ENCODE assay signal across 1 cellular context in the genomic region with DNA sequence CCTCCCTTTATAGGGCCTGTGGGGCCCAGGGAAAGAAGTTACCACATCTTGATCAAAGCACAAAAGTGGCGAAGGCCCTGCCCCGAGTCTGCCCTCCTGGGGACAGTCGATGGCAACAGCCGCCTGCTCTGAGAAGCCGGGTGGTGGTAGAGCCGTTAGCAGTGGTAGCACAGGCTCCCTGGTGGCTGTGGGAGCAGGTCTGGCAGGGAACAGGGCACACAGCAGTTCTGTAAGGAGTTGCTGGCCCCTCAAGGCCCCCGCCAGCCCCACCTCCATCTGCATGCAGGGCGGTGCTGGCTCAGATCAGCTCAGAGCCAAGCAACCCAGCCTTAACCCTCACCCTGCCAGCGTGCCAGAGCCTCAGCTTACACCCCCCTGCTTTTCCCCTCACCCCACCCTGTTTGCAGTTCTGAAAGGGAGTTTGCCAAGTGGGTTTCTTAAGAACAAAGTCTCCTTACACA.
A peak's percentile ranks its signal among the peaks of the same experiment; 100 is the strongest.
TF ChIP-seq lines count a peak whose summit lies in the region.

No MANE protein-coding gene starts in this region.

TF ChIP-seq in HepG2, 621 proteins besides CTCF, POLR2A, EP300 and RAD21 (continues in another document):
- TF ChIP-seq KDM5B (CRISPR knock-in tag; IDR thresholded peaks at IDR 0.05; ENCODE audit: borderline replicate concordance) = peak; percentile 53; the same call in 1 of the 2 replicates
- peak; percentile 70; the same call in 1 of the 2 replicates for TF ChIP-seq HNRNPL (IDR thresholded peaks at IDR 0.05; ENCODE audit: low read depth, low read length)
- 0 out of 2 replicates have a peak, but pooled peaks have one; percentile 46 for TF ChIP-seq NCOA1 (CRISPR knock-in tag; IDR thresholded peaks at IDR 0.05)
- 0 out of 2 replicates have a peak, but pooled peaks have one; percentile 27 for TF ChIP-seq NRL (CRISPR knock-in tag; IDR thresholded peaks at IDR 0.05; ENCODE audit: borderline replicate concordance)
- TF ChIP-seq, protein P1, sequence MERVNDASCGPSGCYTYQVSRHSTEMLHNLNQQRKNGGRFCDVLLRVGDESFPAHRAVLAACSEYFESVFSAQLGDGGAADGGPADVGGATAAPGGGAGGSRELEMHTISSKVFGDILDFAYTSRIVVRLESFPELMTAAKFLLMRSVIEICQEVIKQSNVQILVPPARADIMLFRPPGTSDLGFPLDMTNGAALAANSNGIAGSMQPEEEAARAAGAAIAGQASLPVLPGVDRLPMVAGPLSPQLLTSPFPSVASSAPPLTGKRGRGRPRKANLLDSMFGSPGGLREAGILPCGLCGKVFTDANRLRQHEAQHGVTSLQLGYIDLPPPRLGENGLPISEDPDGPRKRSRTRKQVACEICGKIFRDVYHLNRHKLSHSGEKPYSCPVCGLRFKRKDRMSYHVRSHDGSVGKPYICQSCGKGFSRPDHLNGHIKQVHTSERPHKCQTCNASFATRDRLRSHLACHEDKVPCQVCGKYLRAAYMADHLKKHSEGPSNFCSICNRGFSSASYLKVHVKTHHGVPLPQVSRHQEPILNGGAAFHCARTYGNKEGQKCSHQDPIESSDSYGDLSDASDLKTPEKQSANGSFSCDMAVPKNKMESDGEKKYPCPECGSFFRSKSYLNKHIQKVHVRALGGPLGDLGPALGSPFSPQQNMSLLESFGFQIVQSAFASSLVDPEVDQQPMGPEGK (CRISPR knock-in tag; IDR thresholded peaks at IDR 0.05) = peak; percentile 55
- TF ChIP-seq, protein P2, sequence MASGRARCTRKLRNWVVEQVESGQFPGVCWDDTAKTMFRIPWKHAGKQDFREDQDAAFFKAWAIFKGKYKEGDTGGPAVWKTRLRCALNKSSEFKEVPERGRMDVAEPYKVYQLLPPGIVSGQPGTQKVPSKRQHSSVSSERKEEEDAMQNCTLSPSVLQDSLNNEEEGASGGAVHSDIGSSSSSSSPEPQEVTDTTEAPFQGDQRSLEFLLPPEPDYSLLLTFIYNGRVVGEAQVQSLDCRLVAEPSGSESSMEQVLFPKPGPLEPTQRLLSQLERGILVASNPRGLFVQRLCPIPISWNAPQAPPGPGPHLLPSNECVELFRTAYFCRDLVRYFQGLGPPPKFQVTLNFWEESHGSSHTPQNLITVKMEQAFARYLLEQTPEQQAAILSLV (CRISPR knock-in tag; IDR thresholded peaks at IDR 0.05; ENCODE audit: borderline replicate concordance) = no peak
- TF ChIP-seq ZFY (CRISPR knock-in tag; IDR thresholded peaks at IDR 0.05) = 0 out of 2 replicates have a peak, but pooled peaks have one; percentile 26
- TF ChIP-seq, protein P3, sequence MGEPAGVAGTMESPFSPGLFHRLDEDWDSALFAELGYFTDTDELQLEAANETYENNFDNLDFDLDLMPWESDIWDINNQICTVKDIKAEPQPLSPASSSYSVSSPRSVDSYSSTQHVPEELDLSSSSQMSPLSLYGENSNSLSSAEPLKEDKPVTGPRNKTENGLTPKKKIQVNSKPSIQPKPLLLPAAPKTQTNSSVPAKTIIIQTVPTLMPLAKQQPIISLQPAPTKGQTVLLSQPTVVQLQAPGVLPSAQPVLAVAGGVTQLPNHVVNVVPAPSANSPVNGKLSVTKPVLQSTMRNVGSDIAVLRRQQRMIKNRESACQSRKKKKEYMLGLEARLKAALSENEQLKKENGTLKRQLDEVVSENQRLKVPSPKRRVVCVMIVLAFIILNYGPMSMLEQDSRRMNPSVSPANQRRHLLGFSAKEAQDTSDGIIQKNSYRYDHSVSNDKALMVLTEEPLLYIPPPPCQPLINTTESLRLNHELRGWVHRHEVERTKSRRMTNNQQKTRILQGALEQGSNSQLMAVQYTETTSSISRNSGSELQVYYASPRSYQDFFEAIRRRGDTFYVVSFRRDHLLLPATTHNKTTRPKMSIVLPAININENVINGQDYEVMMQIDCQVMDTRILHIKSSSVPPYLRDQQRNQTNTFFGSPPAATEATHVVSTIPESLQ (CRISPR knock-in tag; conservative IDR thresholded peaks at IDR 0.05) = no peak
- 0 out of 2 replicates have a peak, but pooled peaks have one; percentile 37 for TF ChIP-seq ZFX (CRISPR knock-in tag; IDR thresholded peaks at IDR 0.05; ENCODE audit: low read depth)
- TF ChIP-seq, protein P4, sequence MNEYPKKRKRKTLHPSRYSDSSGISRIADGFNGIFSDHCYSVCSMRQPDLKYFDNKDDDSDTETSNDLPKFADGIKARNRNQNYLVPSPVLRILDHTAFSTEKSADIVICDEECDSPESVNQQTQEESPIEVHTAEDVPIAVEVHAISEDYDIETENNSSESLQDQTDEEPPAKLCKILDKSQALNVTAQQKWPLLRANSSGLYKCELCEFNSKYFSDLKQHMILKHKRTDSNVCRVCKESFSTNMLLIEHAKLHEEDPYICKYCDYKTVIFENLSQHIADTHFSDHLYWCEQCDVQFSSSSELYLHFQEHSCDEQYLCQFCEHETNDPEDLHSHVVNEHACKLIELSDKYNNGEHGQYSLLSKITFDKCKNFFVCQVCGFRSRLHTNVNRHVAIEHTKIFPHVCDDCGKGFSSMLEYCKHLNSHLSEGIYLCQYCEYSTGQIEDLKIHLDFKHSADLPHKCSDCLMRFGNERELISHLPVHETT (CRISPR knock-in tag; conservative IDR thresholded peaks at IDR 0.05) = no peak
- TF ChIP-seq, protein P5, sequence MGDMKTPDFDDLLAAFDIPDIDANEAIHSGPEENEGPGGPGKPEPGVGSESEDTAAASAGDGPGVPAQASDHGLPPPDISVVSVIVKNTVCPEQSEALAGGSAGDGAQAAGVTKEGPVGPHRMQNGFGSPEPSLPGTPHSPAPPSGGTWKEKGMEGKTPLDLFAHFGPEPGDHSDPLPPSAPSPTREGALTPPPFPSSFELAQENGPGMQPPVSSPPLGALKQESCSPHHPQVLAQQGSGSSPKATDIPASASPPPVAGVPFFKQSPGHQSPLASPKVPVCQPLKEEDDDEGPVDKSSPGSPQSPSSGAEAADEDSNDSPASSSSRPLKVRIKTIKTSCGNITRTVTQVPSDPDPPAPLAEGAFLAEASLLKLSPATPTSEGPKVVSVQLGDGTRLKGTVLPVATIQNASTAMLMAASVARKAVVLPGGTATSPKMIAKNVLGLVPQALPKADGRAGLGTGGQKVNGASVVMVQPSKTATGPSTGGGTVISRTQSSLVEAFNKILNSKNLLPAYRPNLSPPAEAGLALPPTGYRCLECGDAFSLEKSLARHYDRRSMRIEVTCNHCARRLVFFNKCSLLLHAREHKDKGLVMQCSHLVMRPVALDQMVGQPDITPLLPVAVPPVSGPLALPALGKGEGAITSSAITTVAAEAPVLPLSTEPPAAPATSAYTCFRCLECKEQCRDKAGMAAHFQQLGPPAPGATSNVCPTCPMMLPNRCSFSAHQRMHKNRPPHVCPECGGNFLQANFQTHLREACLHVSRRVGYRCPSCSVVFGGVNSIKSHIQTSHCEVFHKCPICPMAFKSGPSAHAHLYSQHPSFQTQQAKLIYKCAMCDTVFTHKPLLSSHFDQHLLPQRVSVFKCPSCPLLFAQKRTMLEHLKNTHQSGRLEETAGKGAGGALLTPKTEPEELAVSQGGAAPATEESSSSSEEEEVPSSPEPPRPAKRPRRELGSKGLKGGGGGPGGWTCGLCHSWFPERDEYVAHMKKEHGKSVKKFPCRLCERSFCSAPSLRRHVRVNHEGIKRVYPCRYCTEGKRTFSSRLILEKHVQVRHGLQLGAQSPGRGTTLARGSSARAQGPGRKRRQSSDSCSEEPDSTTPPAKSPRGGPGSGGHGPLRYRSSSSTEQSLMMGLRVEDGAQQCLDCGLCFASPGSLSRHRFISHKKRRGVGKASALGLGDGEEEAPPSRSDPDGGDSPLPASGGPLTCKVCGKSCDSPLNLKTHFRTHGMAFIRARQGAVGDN (CRISPR knock-in tag; IDR thresholded peaks at IDR 0.05) = peak; percentile 77
- no peak for TF ChIP-seq ZNF326 (CRISPR knock-in tag; IDR thresholded peaks at IDR 0.05; ENCODE audit: borderline replicate concordance)
- TF ChIP-seq, protein P6, sequence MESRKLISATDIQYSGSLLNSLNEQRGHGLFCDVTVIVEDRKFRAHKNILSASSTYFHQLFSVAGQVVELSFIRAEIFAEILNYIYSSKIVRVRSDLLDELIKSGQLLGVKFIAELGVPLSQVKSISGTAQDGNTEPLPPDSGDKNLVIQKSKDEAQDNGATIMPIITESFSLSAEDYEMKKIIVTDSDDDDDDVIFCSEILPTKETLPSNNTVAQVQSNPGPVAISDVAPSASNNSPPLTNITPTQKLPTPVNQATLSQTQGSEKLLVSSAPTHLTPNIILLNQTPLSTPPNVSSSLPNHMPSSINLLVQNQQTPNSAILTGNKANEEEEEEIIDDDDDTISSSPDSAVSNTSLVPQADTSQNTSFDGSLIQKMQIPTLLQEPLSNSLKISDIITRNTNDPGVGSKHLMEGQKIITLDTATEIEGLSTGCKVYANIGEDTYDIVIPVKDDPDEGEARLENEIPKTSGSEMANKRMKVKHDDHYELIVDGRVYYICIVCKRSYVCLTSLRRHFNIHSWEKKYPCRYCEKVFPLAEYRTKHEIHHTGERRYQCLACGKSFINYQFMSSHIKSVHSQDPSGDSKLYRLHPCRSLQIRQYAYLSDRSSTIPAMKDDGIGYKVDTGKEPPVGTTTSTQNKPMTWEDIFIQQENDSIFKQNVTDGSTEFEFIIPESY (CRISPR knock-in tag; IDR thresholded peaks at IDR 0.05) = peak; percentile 40; the same call in 1 of the 2 replicates
- no peak for TF ChIP-seq CEBPG (CRISPR knock-in tag; IDR thresholded peaks at IDR 0.05)
- no peak for TF ChIP-seq NR2F2 (IDR thresholded peaks at IDR 0.05; ENCODE audit: borderline replicate concordance, low read depth)
- no peak for TF ChIP-seq FOXP1 (IDR thresholded peaks at IDR 0.05)
- TF ChIP-seq FOXP1 (CRISPR knock-in tag; IDR thresholded peaks at IDR 0.05) = no peak
- TF ChIP-seq, protein P7, sequence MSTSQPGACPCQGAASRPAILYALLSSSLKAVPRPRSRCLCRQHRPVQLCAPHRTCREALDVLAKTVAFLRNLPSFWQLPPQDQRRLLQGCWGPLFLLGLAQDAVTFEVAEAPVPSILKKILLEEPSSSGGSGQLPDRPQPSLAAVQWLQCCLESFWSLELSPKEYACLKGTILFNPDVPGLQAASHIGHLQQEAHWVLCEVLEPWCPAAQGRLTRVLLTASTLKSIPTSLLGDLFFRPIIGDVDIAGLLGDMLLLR (CRISPR knock-in tag; IDR thresholded peaks at IDR 0.05) = 0 out of 2 replicates have a peak, but pooled peaks have one; percentile 23
- TF ChIP-seq, protein P8, sequence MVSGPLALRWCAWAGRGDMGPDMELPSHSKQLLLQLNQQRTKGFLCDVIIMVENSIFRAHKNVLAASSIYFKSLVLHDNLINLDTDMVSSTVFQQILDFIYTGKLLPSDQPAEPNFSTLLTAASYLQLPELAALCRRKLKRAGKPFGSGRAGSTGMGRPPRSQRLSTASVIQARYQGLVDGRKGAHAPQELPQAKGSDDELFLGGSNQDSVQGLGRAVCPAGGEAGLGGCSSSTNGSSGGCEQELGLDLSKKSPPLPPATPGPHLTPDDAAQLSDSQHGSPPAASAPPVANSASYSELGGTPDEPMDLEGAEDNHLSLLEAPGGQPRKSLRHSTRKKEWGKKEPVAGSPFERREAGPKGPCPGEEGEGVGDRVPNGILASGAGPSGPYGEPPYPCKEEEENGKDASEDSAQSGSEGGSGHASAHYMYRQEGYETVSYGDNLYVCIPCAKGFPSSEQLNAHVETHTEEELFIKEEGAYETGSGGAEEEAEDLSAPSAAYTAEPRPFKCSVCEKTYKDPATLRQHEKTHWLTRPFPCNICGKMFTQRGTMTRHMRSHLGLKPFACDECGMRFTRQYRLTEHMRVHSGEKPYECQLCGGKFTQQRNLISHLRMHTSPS (CRISPR knock-in tag; IDR thresholded peaks at IDR 0.05; ENCODE audit: low read depth) = 0 out of 2 replicates have a peak, but pooled peaks have one; percentile 31
- TF ChIP-seq, protein P9, sequence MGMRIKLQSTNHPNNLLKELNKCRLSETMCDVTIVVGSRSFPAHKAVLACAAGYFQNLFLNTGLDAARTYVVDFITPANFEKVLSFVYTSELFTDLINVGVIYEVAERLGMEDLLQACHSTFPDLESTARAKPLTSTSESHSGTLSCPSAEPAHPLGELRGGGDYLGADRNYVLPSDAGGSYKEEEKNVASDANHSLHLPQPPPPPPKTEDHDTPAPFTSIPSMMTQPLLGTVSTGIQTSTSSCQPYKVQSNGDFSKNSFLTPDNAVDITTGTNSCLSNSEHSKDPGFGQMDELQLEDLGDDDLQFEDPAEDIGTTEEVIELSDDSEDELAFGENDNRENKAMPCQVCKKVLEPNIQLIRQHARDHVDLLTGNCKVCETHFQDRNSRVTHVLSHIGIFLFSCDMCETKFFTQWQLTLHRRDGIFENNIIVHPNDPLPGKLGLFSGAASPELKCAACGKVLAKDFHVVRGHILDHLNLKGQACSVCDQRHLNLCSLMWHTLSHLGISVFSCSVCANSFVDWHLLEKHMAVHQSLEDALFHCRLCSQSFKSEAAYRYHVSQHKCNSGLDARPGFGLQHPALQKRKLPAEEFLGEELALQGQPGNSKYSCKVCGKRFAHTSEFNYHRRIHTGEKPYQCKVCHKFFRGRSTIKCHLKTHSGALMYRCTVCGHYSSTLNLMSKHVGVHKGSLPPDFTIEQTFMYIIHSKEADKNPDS (CRISPR knock-in tag; IDR thresholded peaks at IDR 0.05) = 0 out of 2 replicates have a peak, but pooled peaks have one; percentile 35
- TF ChIP-seq ZNF652 (CRISPR knock-in tag; IDR thresholded peaks at IDR 0.05; ENCODE audit: borderline replicate concordance, low read depth) = peak; percentile 68; the same call in 1 of the 2 replicates
- TF ChIP-seq, protein P10, sequence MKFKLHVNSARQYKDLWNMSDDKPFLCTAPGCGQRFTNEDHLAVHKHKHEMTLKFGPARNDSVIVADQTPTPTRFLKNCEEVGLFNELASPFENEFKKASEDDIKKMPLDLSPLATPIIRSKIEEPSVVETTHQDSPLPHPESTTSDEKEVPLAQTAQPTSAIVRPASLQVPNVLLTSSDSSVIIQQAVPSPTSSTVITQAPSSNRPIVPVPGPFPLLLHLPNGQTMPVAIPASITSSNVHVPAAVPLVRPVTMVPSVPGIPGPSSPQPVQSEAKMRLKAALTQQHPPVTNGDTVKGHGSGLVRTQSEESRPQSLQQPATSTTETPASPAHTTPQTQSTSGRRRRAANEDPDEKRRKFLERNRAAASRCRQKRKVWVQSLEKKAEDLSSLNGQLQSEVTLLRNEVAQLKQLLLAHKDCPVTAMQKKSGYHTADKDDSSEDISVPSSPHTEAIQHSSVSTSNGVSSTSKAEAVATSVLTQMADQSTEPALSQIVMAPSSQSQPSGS (CRISPR knock-in tag; IDR thresholded peaks at IDR 0.05) = 0 out of 2 replicates have a peak, but pooled peaks have one; percentile 7
- TF ChIP-seq ZBTB7B (CRISPR knock-in tag; IDR thresholded peaks at IDR 0.05) = no peak
- TF ChIP-seq KAT7 (CRISPR knock-in tag; IDR thresholded peaks at IDR 0.05; ENCODE audit: borderline replicate concordance) = no peak
- TF ChIP-seq, protein P11, sequence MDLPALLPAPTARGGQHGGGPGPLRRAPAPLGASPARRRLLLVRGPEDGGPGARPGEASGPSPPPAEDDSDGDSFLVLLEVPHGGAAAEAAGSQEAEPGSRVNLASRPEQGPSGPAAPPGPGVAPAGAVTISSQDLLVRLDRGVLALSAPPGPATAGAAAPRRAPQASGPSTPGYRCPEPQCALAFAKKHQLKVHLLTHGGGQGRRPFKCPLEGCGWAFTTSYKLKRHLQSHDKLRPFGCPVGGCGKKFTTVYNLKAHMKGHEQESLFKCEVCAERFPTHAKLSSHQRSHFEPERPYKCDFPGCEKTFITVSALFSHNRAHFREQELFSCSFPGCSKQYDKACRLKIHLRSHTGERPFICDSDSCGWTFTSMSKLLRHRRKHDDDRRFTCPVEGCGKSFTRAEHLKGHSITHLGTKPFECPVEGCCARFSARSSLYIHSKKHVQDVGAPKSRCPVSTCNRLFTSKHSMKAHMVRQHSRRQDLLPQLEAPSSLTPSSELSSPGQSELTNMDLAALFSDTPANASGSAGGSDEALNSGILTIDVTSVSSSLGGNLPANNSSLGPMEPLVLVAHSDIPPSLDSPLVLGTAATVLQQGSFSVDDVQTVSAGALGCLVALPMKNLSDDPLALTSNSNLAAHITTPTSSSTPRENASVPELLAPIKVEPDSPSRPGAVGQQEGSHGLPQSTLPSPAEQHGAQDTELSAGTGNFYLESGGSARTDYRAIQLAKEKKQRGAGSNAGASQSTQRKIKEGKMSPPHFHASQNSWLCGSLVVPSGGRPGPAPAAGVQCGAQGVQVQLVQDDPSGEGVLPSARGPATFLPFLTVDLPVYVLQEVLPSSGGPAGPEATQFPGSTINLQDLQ (CRISPR knock-in tag; IDR thresholded peaks at IDR 0.05) = 0 out of 2 replicates have a peak, but pooled peaks have one; percentile 52
- TF ChIP-seq SRSF1 (optimal IDR thresholded peaks at IDR 0.05; ENCODE audit: low read depth, low read length) = peak; percentile 51
- TF ChIP-seq CHD2 (IDR thresholded peaks at IDR 0.05; ENCODE audit: low read depth, low read length) = no peak
